11 cellular contexts compared by ENCODE assay signal in the genomic region with DNA sequence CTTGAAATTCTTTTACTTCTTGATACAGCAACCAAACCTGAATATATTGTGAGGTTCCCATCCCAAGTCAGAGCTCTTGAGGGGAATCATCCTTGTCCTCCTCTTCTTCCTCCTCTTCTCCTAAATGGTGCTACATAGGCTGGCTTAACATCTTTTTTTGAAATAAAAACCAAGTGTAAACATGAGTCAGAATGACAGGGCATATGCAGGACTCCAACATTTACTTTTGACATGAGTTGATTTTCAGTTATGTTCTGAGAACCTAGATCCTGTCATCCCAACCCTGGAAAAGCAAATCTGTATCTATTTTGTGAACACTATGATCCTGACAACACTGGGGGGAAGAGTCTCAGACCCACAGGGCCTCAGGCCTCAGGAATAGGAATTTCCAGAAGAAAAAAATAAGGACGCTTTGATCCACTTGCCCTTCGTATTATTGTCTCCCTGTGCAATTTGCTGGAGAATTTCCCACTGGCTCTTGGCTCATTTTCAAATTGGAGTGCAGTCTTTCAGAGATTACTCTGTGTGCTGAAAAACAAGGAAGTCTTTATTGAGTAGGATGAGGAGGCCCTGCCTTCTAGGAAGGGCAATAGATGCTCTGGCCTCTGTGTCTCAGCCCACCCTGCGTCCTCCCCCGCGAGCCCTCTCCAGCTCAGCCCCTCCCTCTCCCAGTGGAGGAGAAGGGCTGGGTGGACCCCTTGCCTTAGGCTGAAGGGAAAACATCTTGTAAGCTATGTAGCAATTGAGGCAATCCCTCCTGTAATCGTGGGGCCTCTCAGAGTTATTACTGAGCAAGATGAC.
DNase-seq lines count a peak whose midpoint lies in the region; ATAC-seq and TF ChIP-seq lines count a peak whose summit lies in the region.
"Had no signal": no experiment of that assay in that cellular context is flagged by ENCODE, and none has a peak within 500 bp of the region (broad histone marks: within the 10 kb centered on the region; RNA-seq: fewer than 3 reads in every experiment).

No MANE protein-coding gene starts in this region.

- no peaks in the 10 kb centered on the region for H3K79me2 ChIP-seq in osteoblast (ENCODE audit: insufficient read depth, low read length)

- no peaks in the 10 kb centered on the region for H4K20me1 ChIP-seq in osteoblast (ENCODE audit: insufficient read depth, low read length)

- H3K27ac ChIP-seq in SJCRH30 (no peak overlapping the region), osteoblast (ENCODE audit: low read depth, low read length) (peak overlapping the region; percentile 88)
- H3K27ac ChIP-seq: cardiac muscle cell, neutrophil had no signal

- no peaks in the 10 kb centered on the region for H3K27me3 ChIP-seq in SJCRH30
- H3K27me3 ChIP-seq in osteoblast (ENCODE audit: insufficient read depth, low read length): no peaks in the 10 kb centered on the region

- TF ChIP-seq CTCF in osteoblast (IDR thresholded peaks at IDR 0.05; ENCODE audit: extremely low read depth, low read depth, low read length): no peak

- H3K36me3 ChIP-seq in SJCRH30 (no peaks in the 10 kb centered on the region), osteoblast (ENCODE audit: insufficient read depth, low read length) (no peaks in the 10 kb centered on the region)
- H3K36me3 ChIP-seq: cardiac muscle cell, neutrophil had no signal

- no peak overlapping the region for H3K4me3 ChIP-seq in SJCRH30
- peak overlapping the region; percentile 24 for H3K4me3 ChIP-seq in osteoblast (ENCODE audit: insufficient read depth, low read length)
- H3K4me3 ChIP-seq: cardiac muscle cell had no signal

- peak overlapping the region; percentile 71 for H3K4me2 ChIP-seq in osteoblast (ENCODE audit: insufficient read depth, low read length)

- ATAC-seq in GM21825 (IDR thresholded peaks at IDR 0.05; ENCODE audit: unreplicated experiment): no peak
- ATAC-seq in HG03097 (IDR thresholded peaks at IDR 0.05; ENCODE audit: low FRiP score, unreplicated experiment): no peak

- peak; percentile 89 for DNase-seq in COLO829 (ENCODE audit: low spot score)
- DNase-seq in SJCRH30: peak; percentile 17 to 61
- peak; percentile 67 for DNase-seq in foreskin melanocyte
- DNase-seq in osteoblast (ENCODE audit: insufficient read length, low spot score, missing footprints): no peak
- no peak for DNase-seq in SHP77 treated with DMSO at 0.1 percent for 48 hours (lab: John Stamatoyannopoulos, UW)
- DNase-seq in RKO (ENCODE audit: low spot score): no peak
- DNase-seq: activated CD8-positive, alpha-beta memory T cell treated with anti-CD3 and anti-CD28 coated beads for 24 hours had no signal

- H3K4me1 ChIP-seq in SJCRH30 (peaks cover 7% of the 10 kb centered on the region), osteoblast (ENCODE audit: insufficient read depth, low read length) (peaks cover 53% of the 10 kb centered on the region)

- H3K9me3 ChIP-seq in SJCRH30 (replicated peaks) (peaks cover 10% of the 10 kb centered on the region), osteoblast (ENCODE audit: low read depth, low read length) (peaks cover 2% of the 10 kb centered on the region)
- H3K9me3 ChIP-seq: neutrophil had no signal

- H2AFZ ChIP-seq in osteoblast (ENCODE audit: low read length): peak overlapping the region; percentile 52

Comparison
In these comparisons a context has a peak if more than half of its experiments do, and no peak if none do; other contexts are left out.
1. DNase-seq: peak in COLO829 (single experiment), SJCRH30 (2 of 2) and foreskin melanocyte (single experiment); none in osteoblast (single experiment), SHP77 treated with DMSO at 0.1 percent for 48 hours (single experiment) and RKO (single experiment).